In the genomic region with DNA sequence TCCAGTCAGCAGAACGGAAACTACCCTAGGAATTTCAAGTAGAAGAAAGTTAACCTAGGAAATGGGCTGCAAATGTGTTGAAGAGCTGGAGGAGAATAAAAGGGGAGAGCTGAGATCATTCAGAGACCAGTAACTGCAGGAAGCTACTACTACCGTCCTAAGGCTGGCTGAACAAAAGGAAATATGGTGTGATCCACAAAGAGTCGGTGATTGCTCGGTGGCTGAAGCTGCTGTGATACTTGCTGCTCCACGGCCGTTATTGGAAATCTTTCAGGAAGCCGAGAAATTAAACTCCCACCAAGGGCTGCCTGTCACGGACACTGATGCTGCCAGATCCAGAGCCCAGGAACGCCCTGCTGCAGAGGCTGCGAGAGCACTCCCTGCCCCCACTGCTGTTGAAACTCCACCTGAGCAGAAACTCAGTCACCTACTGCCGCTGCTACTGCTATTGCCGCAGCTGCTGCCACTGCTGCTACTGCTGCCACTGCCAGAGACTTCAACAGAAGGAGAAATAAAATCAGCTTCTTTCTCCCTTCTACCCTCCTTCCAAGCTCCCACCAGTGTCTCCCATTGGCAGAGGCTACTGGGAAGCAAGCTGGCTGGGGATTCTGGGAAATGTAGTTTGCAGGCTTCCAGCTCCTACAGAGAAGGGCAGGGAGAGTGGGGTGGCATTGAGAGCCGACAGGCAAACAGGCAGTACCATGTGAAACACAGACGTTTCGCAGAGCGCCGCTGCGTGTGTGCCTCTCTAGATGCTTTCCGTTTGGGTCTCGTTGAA, we compare ENCODE assay signal across 9 cellular contexts.
DNase-seq lines count a peak whose midpoint lies in the region; ATAC-seq and FAIRE-seq lines count a peak whose summit lies in the region.
"Had no signal": no experiment of that assay in that cellular context is flagged by ENCODE, and none has a peak within 500 bp of the region (broad histone marks: within the 10 kb centered on the region; RNA-seq: fewer than 3 reads in every experiment).

No MANE protein-coding gene starts in this region.

- H3K4me3 Mint-ChIP-seq in activated naive CD8-positive, alpha-beta T cell, result peak overlapping the region; percentile 85

- ATAC-seq in GM21576 (IDR thresholded peaks at IDR 0.05; ENCODE audit: unreplicated experiment), result peak; percentile 38

- H3K9me3 ChIP-seq in neuron (ENCODE audit: low read length), result no peaks in the 10 kb centered on the region

- FAIRE-seq in urothelium cell line (lab: Jason Lieb, UNC), result no peak
- FAIRE-seq: endometrium had no signal

- H3K4me3 ChIP-seq in neuron (ENCODE audit: low read length), result peak overlapping the region; percentile 54

- no peaks in the 10 kb centered on the region for H3K36me3 Mint-ChIP-seq in activated naive CD8-positive, alpha-beta T cell

- peak overlapping the region; percentile 28 for H3K27ac Mint-ChIP-seq in activated naive CD8-positive, alpha-beta T cell

- DNase-seq in DMS 273 treated with DMSO at 0.1 percent for 48 hours (lab: John Stamatoyannopoulos, UW) (peak; percentile 40), Kasumi-1 (lab: John Stamatoyannopoulos, UW) (peak; percentile 85 to 90), SHP77 (lab: John Stamatoyannopoulos, UW) (peak; percentile 64 to 71), glomerular visceral epithelial cell (ENCODE audit: extremely low spot score) (peak; percentile 68), urothelium cell line (ENCODE audit: low spot score) (peak; percentile 77)

- peak overlapping the region; percentile 27 for H2AFZ ChIP-seq in neuron (ENCODE audit: low read depth, low read length)

- peaks cover 2% of the 10 kb centered on the region for H3K9me3 Mint-ChIP-seq in activated naive CD8-positive, alpha-beta T cell (ENCODE audit: low read depth)

- peaks cover 18% of the 10 kb centered on the region for H3K4me1 Mint-ChIP-seq in activated naive CD8-positive, alpha-beta T cell (ENCODE audit: low read depth)

- peaks cover 36% of the 10 kb centered on the region for H3K4me1 ChIP-seq in neuron (ENCODE audit: insufficient read depth, low read length)

- H3K27me3 ChIP-seq in neuron (ENCODE audit: insufficient read depth, low read length), result no peaks in the 10 kb centered on the region

- no peaks in the 10 kb centered on the region for H3K27me3 Mint-ChIP-seq in activated naive CD8-positive, alpha-beta T cell

- H3K36me3 ChIP-seq in neuron (ENCODE audit: insufficient read depth, low read length), result no peaks in the 10 kb centered on the region

Comparison
In these comparisons a context has a peak if more than half of its experiments do, and no peak if none do; other contexts are left out.
1. Peak in every context shown above with its lines: DNase-seq, ATAC-seq and H3K4me3 ChIP-seq.